In genomic region chr9:109082091-109082620, GRCh38 we compare ENCODE assay signal across 1 cellular context.
TF ChIP-seq lines count a peak whose summit lies in the region.

No MANE protein-coding gene starts in this region.

TF ChIP-seq in HEK293, 187 proteins besides CTCF, POLR2A, EP300 and RAD21 (continued from another document):
- TF ChIP-seq YY2 (tag by site-specific recombination; IDR thresholded peaks at IDR 0.05) (no peak), GFI1B (tag by site-specific recombination; IDR thresholded peaks at IDR 0.05) (no peak)
